ENCODE assay signal across 22 cellular contexts in the genomic region with DNA sequence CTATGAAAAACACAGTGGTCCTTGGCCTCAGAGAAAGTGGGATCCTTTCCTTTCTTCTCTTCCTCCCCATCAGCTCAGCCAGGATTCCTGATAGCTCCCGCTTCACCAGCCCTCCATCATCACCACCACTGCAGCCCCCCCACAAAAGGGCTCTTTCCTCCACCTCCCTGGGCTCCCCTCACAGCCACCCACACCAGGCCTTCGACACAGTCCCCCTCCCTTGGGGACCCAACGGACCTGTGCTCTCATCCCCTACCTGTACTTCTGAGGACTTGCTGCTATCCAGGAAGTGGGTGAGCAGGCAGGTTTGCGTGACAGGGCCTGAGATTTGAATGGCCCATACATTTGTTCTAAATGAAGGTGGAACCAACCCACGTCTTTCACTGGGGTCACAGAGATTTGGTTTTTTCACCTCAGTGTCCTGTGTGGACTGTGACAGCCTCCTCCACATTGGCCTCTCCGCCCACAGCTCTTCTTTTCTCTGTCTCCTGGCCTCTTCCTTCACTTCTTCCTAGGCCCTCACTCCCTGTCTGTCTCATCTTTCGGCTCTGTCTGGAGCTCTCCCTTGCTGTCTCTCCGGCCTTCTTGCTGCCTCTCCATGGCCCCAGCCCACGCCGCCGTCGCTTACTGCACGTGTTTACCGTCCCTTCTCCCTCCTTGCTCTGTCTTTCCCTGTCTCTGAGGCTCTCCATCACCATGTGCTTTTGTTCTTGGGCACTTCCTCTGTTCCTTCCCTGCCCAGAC.
DNase-seq lines count a peak whose midpoint lies in the region; ATAC-seq and TF ChIP-seq lines count a peak whose summit lies in the region.
"Had no signal": no experiment of that assay in that cellular context is flagged by ENCODE, and none has a peak within 500 bp of the region (broad histone marks: within the 10 kb centered on the region; RNA-seq: fewer than 3 reads in every experiment).

No MANE protein-coding gene starts in this region.

- peaks cover 14 to 19% of the 10 kb centered on the region in 2 experiments for H3K9me3 Mint-ChIP-seq in H9
- peaks cover 6% of the 10 kb centered on the region for H3K9me3 Mint-ChIP-seq in type B pancreatic cell

- no peak overlapping the region for H3K23ac ChIP-seq in H9 (ENCODE audit: insufficient read length, low read depth, low read length)

- H3T11ph ChIP-seq in H9 (ENCODE audit: low read length), result no peak overlapping the region

- DNase-seq in H9 (peak; percentile 21), colonic mucosa (peak; percentile 10), mesenteric fat pad (ENCODE audit: low spot score) (peak; percentile 59), type B pancreatic cell (ENCODE audit: extremely low spot score, unreplicated experiment) (peak; percentile 58), testis (no peak), T-helper 1 cell (no peak)
- DNase-seq: activated CD4-positive, alpha-beta T cell treated with anti-CD3 and anti-CD28 coated beads, Interleukin-2, amount 50 U/mL, for 1 hour; activated T-cell treated with anti-CD3 and anti-CD28 coated beads, Interleukin-2, amount 50 U/mL, for 4 hours; central memory CD4-positive, alpha-beta T cell; COR-L47; dermis blood vessel endothelial cell; KBM-7; NCI-H1105 treated with DMSO at 0.1 percent for 48 hours; NCI-H187 treated with DMSO at 0.1 percent for 48 hours; NCI-H2171 treated with DMSO at 0.1 percent for 48 hours; NCI-H510A treated with DMSO at 0.1 percent for 48 hours; retina; RPMI8226; small intestine; stimulated activated naive CD4-positive, alpha-beta T cell treated with Interleukin-2 at 50 U/mL for 16 hours had no signal

- no peak overlapping the region for H2BK120ac ChIP-seq in H9 (ENCODE audit: low read depth, low read length, poor library complexity, severe bottlenecking)

- no peak overlapping the region for H3K56ac ChIP-seq in H9 (ENCODE audit: insufficient read length, low read depth, low read length)

- no peak overlapping the region for H2AFZ ChIP-seq in H9 (ENCODE audit: low read length)
- H2AFZ ChIP-seq: parathyroid adenoma had no signal

- peaks cover 2% of the 10 kb centered on the region for H3K23me2 ChIP-seq in H9 (ENCODE audit: insufficient read length, low read depth, low read length, poor library complexity, severe bottlenecking)

- peak overlapping the region in 1 of 3 experiments; percentile 8; a peak in 1 of 7 replicates for H3K27ac Mint-ChIP-seq in H9
- peak overlapping the region; percentile 7 for H3K27ac Mint-ChIP-seq in type B pancreatic cell

- H3K36me3 Mint-ChIP-seq in H9 (ENCODE audit: insufficient read depth in 1 of 3, low read depth in 3 of 3) (peaks cover 4 to 6% (median 4%) of the 10 kb centered on the region in 3 experiments; a peak in 6 of 7 replicates), type B pancreatic cell (peaks cover 4% of the 10 kb centered on the region)

- H4K91ac ChIP-seq in H9 (ENCODE audit: insufficient read length, low read depth, low read length), result no peak overlapping the region

- no peak overlapping the region for H2BK20ac ChIP-seq in H9 (ENCODE audit: low read depth, low read length, poor library complexity, severe bottlenecking)

- intact Hi-C loops in colonic mucosa (cut with DNase I) (no loop called here), testis (cut with DNase I; ENCODE audit: low total_unique reads) (no loop called here)

- no peak overlapping the region for H3K4ac ChIP-seq in H9 (ENCODE audit: low read depth, low read length)

- no peaks in the 10 kb centered on the region for H4K20me1 ChIP-seq in H9 (ENCODE audit: control insufficient read depth, insufficient read depth, insufficient read length)

- no peak overlapping the region for H4K5ac ChIP-seq in H9 (ENCODE audit: insufficient read length, low read depth, low read length)

- no CpG with 5 or more reads among the region's 14 CpGs for WGBS in H9 (ENCODE audit: extremely low coverage, insufficient read length, low lambda C conversion rate)
- 82 to 88% methylated on average over 14 of the region's 14 CpGs for WGBS in testis, 2 donors

- no peak for ATAC-seq in HG03039 (IDR thresholded peaks at IDR 0.05; ENCODE audit: unreplicated experiment)
- ATAC-seq: activated T-cell treated with anti-CD3 and anti-CD28 coated beads, Interleukin-2, amount 50 U/mL, for 4 hours had no signal

- H2AK5ac ChIP-seq in H9 (ENCODE audit: insufficient read length, low read length), result no peak overlapping the region

- H4K8ac ChIP-seq in H9 (replicated peaks; ENCODE audit: insufficient read length, low read depth, low read length), result no peak overlapping the region

- no peak overlapping the region for H2BK5ac ChIP-seq in H9 (ENCODE audit: insufficient read length, low read length)

- H3K79me1 ChIP-seq in H9 (ENCODE audit: insufficient read depth, low read depth, low read length, poor library complexity, severe bottlenecking), result no peaks in the 10 kb centered on the region

- H3K9me3 ChIP-seq in H9 (ENCODE audit: control insufficient read depth, low read depth, low read length) (no peaks in the 10 kb centered on the region), colonic mucosa (no peaks in the 10 kb centered on the region), testis (no peaks in the 10 kb centered on the region)

- no peak overlapping the region; the same call in 1 of the 2 replicates for H3K14ac ChIP-seq in H9 (ENCODE audit: insufficient read depth, low read length)

- H2BK12ac ChIP-seq in H9 (ENCODE audit: insufficient read length, low read depth, low read length), result no peak overlapping the region

- no peak overlapping the region for H3K9ac ChIP-seq in H9 (ENCODE audit: extremely low read depth, insufficient read length, low read length)
- H3K9ac ChIP-seq in colonic mucosa (ENCODE audit: low read depth in 2 of 2, low read length in 2 of 2), result no peak overlapping the region
- H3K9ac ChIP-seq: parathyroid adenoma had no signal

- no peak overlapping the region for H2BK15ac ChIP-seq in H9 (ENCODE audit: low read depth, low read length)

- no peak overlapping the region for H3K4me2 ChIP-seq in H9 (ENCODE audit: insufficient read depth, insufficient read length, low read length)

- no peaks in the 10 kb centered on the region for H3K79me2 ChIP-seq in H9 (ENCODE audit: insufficient read depth, low read length)
- H3K79me2 ChIP-seq: parathyroid adenoma had no signal

- H3K4me1 Mint-ChIP-seq in H9, result peaks cover 5 to 15% of the 10 kb centered on the region in 2 experiments
- H3K4me1 Mint-ChIP-seq in type B pancreatic cell (ENCODE audit: unreplicated experiment), result peaks cover 34% of the 10 kb centered on the region

- H3K4me1 ChIP-seq in H9 (ENCODE audit: insufficient read depth, low read length) (no peaks in the 10 kb centered on the region), colonic mucosa (no peaks in the 10 kb centered on the region), testis (no peaks in the 10 kb centered on the region)
- H3K4me1 ChIP-seq: parathyroid adenoma had no signal

- H3K4me3 ChIP-seq in colonic mucosa (no peak overlapping the region), testis (no peak overlapping the region)

- TF ChIP-seq CTCF in H9 (conservative IDR thresholded peaks at IDR 0.05) (no peak), colonic mucosa (IDR thresholded peaks at IDR 0.05) (no peak), type B pancreatic cell (conservative IDR thresholded peaks at IDR 0.05) (no peak), testis (IDR thresholded peaks at IDR 0.05) (no peak)

- no peak overlapping the region for H3K4me3 Mint-ChIP-seq in H9
- H3K4me3 Mint-ChIP-seq in type B pancreatic cell, result no peak overlapping the region
- H3K4me3 Mint-ChIP-seq: activated T-cell treated with anti-CD3 and anti-CD28 coated beads, Interleukin-2, amount 50 U/mL, for 4 hours had no signal

- H3K27me3 Mint-ChIP-seq in H9 (ENCODE audit: low read depth) (peaks cover 24% of the 10 kb centered on the region), type B pancreatic cell (peaks cover 39% of the 10 kb centered on the region)

- TF ChIP-seq POLR2A in testis (IDR thresholded peaks at IDR 0.05), result no peak

- H3K36me3 ChIP-seq in colonic mucosa (no peaks in the 10 kb centered on the region), testis (ENCODE audit: low read depth, missing control alignments) (no peaks in the 10 kb centered on the region)

- H3K27ac ChIP-seq in H9 (ENCODE audit: insufficient read length, low read depth, low read length) (no peak overlapping the region), colonic mucosa (no peak overlapping the region), testis (no peak overlapping the region)
- H3K27ac ChIP-seq: parathyroid adenoma had no signal

- no peaks in the 10 kb centered on the region; the same call in 1 of the 2 replicates for H3K27me3 ChIP-seq in H9 (ENCODE audit: insufficient read depth, low read length)
- no peaks in the 10 kb centered on the region for H3K27me3 ChIP-seq in colonic mucosa
- H3K27me3 ChIP-seq in testis, result no peaks in the 10 kb centered on the region

- peak overlapping the region; percentile 69 for H3K18ac ChIP-seq in H9 (ENCODE audit: insufficient read length, low read depth, low read length)

Comparison
In these comparisons a context has a peak if more than half of its experiments do, and no peak if none do; other contexts are left out.
1. DNase-seq: peak in H9 (single experiment), colonic mucosa (single experiment), mesenteric fat pad (single experiment) and type B pancreatic cell (single experiment); none in testis (single experiment) and T-helper 1 cell (0 of 5).